ENCODE assay signal across 24 cellular contexts in the genomic region with DNA sequence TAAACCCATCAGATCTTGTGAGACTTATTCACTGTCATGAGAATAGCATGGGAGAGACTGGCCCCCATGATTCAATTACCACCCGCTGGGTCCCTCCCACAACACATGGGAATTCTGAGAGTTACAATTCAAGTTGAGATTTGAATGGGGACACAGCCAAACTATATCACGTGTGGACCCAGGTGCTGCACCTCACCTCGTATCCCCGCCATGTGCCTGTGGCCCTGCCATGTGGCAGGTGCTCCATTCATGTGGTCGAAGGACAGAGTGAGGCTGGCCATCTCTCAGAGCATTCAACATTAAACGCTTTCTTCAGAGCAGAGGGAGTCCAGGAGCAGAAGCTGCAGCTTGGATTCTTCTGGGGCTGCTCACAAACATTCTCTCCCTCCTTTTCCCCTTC. TPM values are rescaled to one million over a fixed set of nuclear protein-coding genes. Genes with fewer than 3 reads are reported as not detected.
DNase-seq lines count a peak whose midpoint lies in the region; ATAC-seq, FAIRE-seq and TF ChIP-seq lines count a peak whose summit lies in the region.
"Had no signal": no experiment of that assay in that cellular context is flagged by ENCODE, and none has a peak within 500 bp of the region (broad histone marks: within the 10 kb centered on the region; RNA-seq: fewer than 3 reads in every experiment).

No MANE protein-coding gene starts in this region.

- H3K9me3 Mint-ChIP-seq in activated CD8-positive, alpha-beta memory T cell treated with anti-CD3 and anti-CD28 coated beads, Interleukin-2, amount 10 ng/mL, durations not matched to agents 7 days and 5 days (ENCODE audit: low read depth) = no peaks in the 10 kb centered on the region
- H3K9me3 Mint-ChIP-seq in activated B cell treated with CpG ODN at 0.5 μM for 24 hours = no peaks in the 10 kb centered on the region
- H3K9me3 Mint-ChIP-seq: CD8-positive, alpha-beta memory T cell had no signal

- POLR2A ChIA-PET in HEK293T (lab: Yijun Ruan, JAX) (no interaction called here), activated B cell treated with CpG ODN at 0.5 μM for 24 hours (lab: Charles Lee) (no interaction called here)

- no peak for ATAC-seq in activated CD8-positive, alpha-beta memory T cell treated with anti-CD3 and anti-CD28 coated beads, Interleukin-2, amount 10 ng/mL, durations not matched to agents 7 days and 5 days
- ATAC-seq in activated B cell treated with CpG ODN at 0.5 μM for 24 hours (ENCODE audit: low read depth) = no peak
- ATAC-seq in GM18861 (IDR thresholded peaks at IDR 0.05; ENCODE audit: unreplicated experiment) = no peak

- no peak for FAIRE-seq in H54 (lab: Jason Lieb, UNC)
- FAIRE-seq: A204.1, G401.6, GM12892 had no signal

- no peaks in the 10 kb centered on the region for H3K4me1 Mint-ChIP-seq in activated CD8-positive, alpha-beta memory T cell treated with anti-CD3 and anti-CD28 coated beads, Interleukin-2, amount 10 ng/mL, durations not matched to agents 7 days and 5 days
- H3K4me1 Mint-ChIP-seq in activated B cell treated with CpG ODN at 0.5 μM for 24 hours = no peaks in the 10 kb centered on the region
- H3K4me1 Mint-ChIP-seq: CD8-positive, alpha-beta memory T cell had no signal

- H3K36me3 Mint-ChIP-seq in activated CD8-positive, alpha-beta memory T cell treated with anti-CD3 and anti-CD28 coated beads, Interleukin-2, amount 10 ng/mL, durations not matched to agents 7 days and 5 days = no peaks in the 10 kb centered on the region
- H3K36me3 Mint-ChIP-seq in activated B cell treated with CpG ODN at 0.5 μM for 24 hours (ENCODE audit: low read depth) = no peaks in the 10 kb centered on the region
- H3K36me3 Mint-ChIP-seq: CD8-positive, alpha-beta memory T cell had no signal

- TF ChIP-seq CTCF in activated B cell treated with CpG ODN at 0.5 μM for 24 hours (IDR thresholded peaks at IDR 0.05) = no peak

- no peak for TF ChIP-seq POLR2A in H54 (IDR thresholded peaks at IDR 0.05; ENCODE audit: low read depth, low read length)

- H3K27me3 Mint-ChIP-seq in activated CD8-positive, alpha-beta memory T cell treated with anti-CD3 and anti-CD28 coated beads, Interleukin-2, amount 10 ng/mL, durations not matched to agents 7 days and 5 days = peaks cover 37% of the 10 kb centered on the region
- H3K27me3 Mint-ChIP-seq in activated B cell treated with CpG ODN at 0.5 μM for 24 hours = peaks cover 6% of the 10 kb centered on the region

- H3K4me3 Mint-ChIP-seq in activated CD8-positive, alpha-beta memory T cell treated with anti-CD3 and anti-CD28 coated beads, Interleukin-2, amount 10 ng/mL, durations not matched to agents 7 days and 5 days = no peak overlapping the region
- H3K4me3 Mint-ChIP-seq in activated B cell treated with CpG ODN at 0.5 μM for 24 hours = no peak overlapping the region
- H3K4me3 Mint-ChIP-seq: CD8-positive, alpha-beta memory T cell had no signal

- CTCF ChIA-PET in activated CD8-positive, alpha-beta memory T cell treated with anti-CD3 and anti-CD28 coated beads, Interleukin-2, amount 10 ng/mL, durations not matched to agents 7 days and 5 days (lab: Charles Lee) = no interaction called here
- CTCF ChIA-PET in HEK293T (lab: Yijun Ruan, JAX) (no interaction called here), activated B cell treated with CpG ODN at 0.5 μM for 24 hours (lab: Charles Lee) (no interaction called here)

- intact Hi-C loops in activated B cell treated with CpG ODN at 0.5 μM for 24 hours (cut with micrococcal nuclease) (no loop called here), posterior vena cava (cut with DNase I) (no loop called here)

- DNase-seq in activated CD8-positive, alpha-beta memory T cell treated with anti-CD3 and anti-CD28 coated beads for 24 hours = peak; percentile 35
- DNase-seq in activated CD8-positive, alpha-beta memory T cell treated with anti-CD3 and anti-CD28 coated beads, Interleukin-2, amount 10 ng/mL, durations not matched to agents 7 days and 5 days = no peak
- no peak for DNase-seq in HEK293T (ENCODE audit: extremely low spot score)
- DNase-seq in activated B cell treated with CpG ODN at 0.5 μM for 24 hours = peak; percentile 1
- peak; percentile 25 for DNase-seq in posterior vena cava (ENCODE audit: low spot score)
- no peak for DNase-seq in HT-29 (ENCODE audit: low spot score)
- no peak for DNase-seq in H54 (ENCODE audit: insufficient read length, low spot score)
- DNase-seq: Calu3, Karpas-422, MV-4-11, NCI-H1105 treated with DMSO at 0.1 percent for 48 hours, NCI-H2029 treated with DMSO at 0.1 percent for 48 hours, NCI-H226, NCI-H510A treated with DMSO at 0.1 percent for 48 hours, NCI-H748 treated with DMSO at 0.1 percent for 48 hours, PC-9, SHP77 treated with DMSO at 0.1 percent for 48 hours had no signal

- H3K27ac Mint-ChIP-seq in activated CD8-positive, alpha-beta memory T cell treated with anti-CD3 and anti-CD28 coated beads, Interleukin-2, amount 10 ng/mL, durations not matched to agents 7 days and 5 days = no peak overlapping the region
- H3K27ac Mint-ChIP-seq in activated B cell treated with CpG ODN at 0.5 μM for 24 hours = no peak overlapping the region
- H3K27ac Mint-ChIP-seq: CD8-positive, alpha-beta memory T cell had no signal

TF ChIP-seq in HEK293T, 16 proteins besides CTCF, POLR2A, EP300 and RAD21:
- TF ChIP-seq L3MBTL2 (conservative IDR thresholded peaks at IDR 0.05) = peak; percentile 55
- no peak for TF ChIP-seq NFRKB (IDR thresholded peaks at IDR 0.05)

RNA-seq across cellular contexts. Expression of a gene that starts 32.3 kb away (rescaled TPM):
- total RNA-seq in activated CD8-positive, alpha-beta memory T cell treated with anti-CD3 and anti-CD28 coated beads, Interleukin-2, amount 10 ng/mL, durations not matched to agents 7 days and 5 days = not detected
- total RNA-seq in activated B cell treated with CpG ODN at 0.5 μM for 24 hours = not detected in 2 replicates
- total RNA-seq in posterior vena cava = not detected
- total RNA-seq in HT-29 (2014; rRNA removed; shearing (Covaris generic)) = 2.4 and 2.8 TPM in 2 replicates
- total RNA-seq: CD8-positive, alpha-beta memory T cell; HT1080; M059J had no signal

RNA-seq across cellular contexts. Expression of a gene that starts 44.0 kb away (rescaled TPM):
- 100 to 1,000 TPM; 111 to 145 TPM for total RNA-seq in activated CD8-positive, alpha-beta memory T cell treated with anti-CD3 and anti-CD28 coated beads, Interleukin-2, amount 10 ng/mL, durations not matched to agents 7 days and 5 days
- total RNA-seq in activated B cell treated with CpG ODN at 0.5 μM for 24 hours (1.0 and 1.5 TPM in 2 replicates), posterior vena cava (under 1 TPM in 1 of 2 donors, not detected in 1; 0.42 TPM)
- total RNA-seq in HT-29 (2014; rRNA removed; shearing (Covaris generic)) = 25.8 and 28.4 TPM in 2 replicates

RNA-seq across cellular contexts. Expression of a gene that starts 50.3 kb away (rescaled TPM):
- total RNA-seq in activated CD8-positive, alpha-beta memory T cell treated with anti-CD3 and anti-CD28 coated beads, Interleukin-2, amount 10 ng/mL, durations not matched to agents 7 days and 5 days = not detected
- not detected in 2 replicates for total RNA-seq in activated B cell treated with CpG ODN at 0.5 μM for 24 hours
- total RNA-seq in posterior vena cava = not detected
- 3.2 and 3.6 TPM in 2 replicates for total RNA-seq in HT-29 (2014; rRNA removed; shearing (Covaris generic))
- total RNA-seq: CD8-positive, alpha-beta memory T cell; HT1080; M059J had no signal

Comparison
In these comparisons a context has a peak if more than half of its experiments do, and no peak if none do; other contexts are left out.
1. DNase-seq: peak in activated CD8-positive, alpha-beta memory T cell treated with anti-CD3 and anti-CD28 coated beads for 24 hours (single experiment), activated B cell treated with CpG ODN at 0.5 μM for 24 hours (single experiment) and posterior vena cava (single experiment); none in activated CD8-positive, alpha-beta memory T cell treated with anti-CD3 and anti-CD28 coated beads, Interleukin-2, amount 10 ng/mL, durations not matched to agents 7 days and 5 days (single experiment), HEK293T (single experiment), HT-29 (single experiment) and H54 (single experiment).
2. RNA of a gene that starts 44.0 kb away (total RNA-seq): 111 to 145 TPM in activated CD8-positive, alpha-beta memory T cell treated with anti-CD3 and anti-CD28 coated beads, Interleukin-2, amount 10 ng/mL, durations not matched to agents 7 days and 5 days and 25.8 to 28.4 TPM in HT-29; 1.0 to 1.5 TPM in activated B cell treated with CpG ODN at 0.5 μM for 24 hours and 0.42 TPM in posterior vena cava; every median in the first group is over 10 times any median in the second.